30 cellular contexts compared by ENCODE assay signal in the genomic region with DNA sequence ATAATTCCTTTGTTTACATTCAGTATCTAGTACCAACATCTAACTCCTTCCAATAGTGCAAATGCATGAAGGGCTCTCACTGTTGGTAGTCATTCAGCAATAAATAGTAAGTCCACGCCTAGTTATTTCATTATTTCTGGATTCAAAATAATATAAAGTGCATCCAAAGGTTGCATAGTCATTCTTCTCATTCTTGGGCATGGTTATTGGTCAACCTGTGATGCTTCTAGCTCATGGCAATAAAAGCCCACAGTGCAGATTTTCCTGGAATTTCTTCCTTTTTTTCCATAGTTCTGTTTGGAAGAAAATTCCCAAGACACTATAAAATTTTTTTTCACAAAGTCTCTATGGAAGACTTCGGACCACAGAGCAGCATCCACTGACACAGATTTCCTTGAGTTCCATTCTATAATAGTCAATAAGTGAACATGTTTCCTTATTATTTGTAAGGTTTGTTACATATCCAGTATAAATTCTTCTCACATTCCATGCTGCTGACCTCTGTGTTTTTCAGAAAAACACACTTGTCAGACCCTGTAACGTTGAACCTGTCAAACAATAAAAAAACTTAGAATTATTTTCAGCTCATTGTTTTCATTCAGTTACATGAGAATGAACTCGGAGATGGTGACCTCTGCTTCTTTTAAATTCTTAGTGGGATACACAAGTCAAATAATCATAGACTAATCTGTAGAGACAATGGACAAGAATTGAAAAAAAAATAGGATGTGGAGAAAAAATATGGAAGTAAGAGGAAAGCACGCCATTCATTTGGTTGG. TPM values are rescaled to one million over a fixed set of nuclear protein-coding genes. Genes with fewer than 3 reads are reported as not detected.
DNase-seq lines count a peak whose midpoint lies in the region; ATAC-seq, FAIRE-seq and TF ChIP-seq lines count a peak whose summit lies in the region.
"Had no signal": no experiment of that assay in that cellular context is flagged by ENCODE, and none has a peak within 500 bp of the region (broad histone marks: within the 10 kb centered on the region; RNA-seq: fewer than 3 reads in every experiment).

No MANE protein-coding gene starts in this region.

- POLR2A ChIA-PET in K562 (lab: Yijun Ruan, JAX) = interaction anchor here (1.3 kb wide), 1 partner anchor 45 kb away, joined by 5 read pairs; no protein-coding TSS in a partner anchor

- peaks cover 46% of the 10 kb centered on the region for H3K79me2 ChIP-seq in K562 (ENCODE audit: control insufficient read depth, insufficient read depth, low read length)

- no peak overlapping the region for H3K4me3 ChIP-seq in K562
- H3K4me3 ChIP-seq: HAP-1, mucosa of descending colon, psoas muscle, SJSA1 had no signal

- H3K9me3 Mint-ChIP-seq in activated naive CD4-positive, alpha-beta T cell treated with anti-CD3 and anti-CD28 coated beads, Interleukin-2, amount 10 ng/mL, durations not matched to agents 7 days and 5 days = no peaks in the 10 kb centered on the region
- H3K9me3 Mint-ChIP-seq in stimulated activated naive B cell treated with anti-CD40 and anti-IgM and Interleukin-4, amounts not matched to agents 10 μg/mL and 1 μg/mL and 100 μg/mL, for 72 hours = no peaks in the 10 kb centered on the region
- H3K9me3 Mint-ChIP-seq: WTC11 had no signal

- TF ChIP-seq EP300 in K562 (IDR thresholded peaks at IDR 0.05; ENCODE audit: low read length) = no peak

- no peak for TF ChIP-seq CTCF in K562 (IDR thresholded peaks at IDR 0.05 in 2 of 3, conservative IDR thresholded peaks at IDR 0.05 in 1 of 3; ENCODE audit: insufficient read depth in 2 of 3, low read depth in 1 of 3, low read length in 3 of 3)

- no peak for FAIRE-seq in K562 (lab: Jason Lieb, UNC)
- FAIRE-seq: islet of Langerhans, RCC 7860 had no signal

- ATAC-seq in T-helper 17 cell (no peak), K562 (no peak), GM19023 (IDR thresholded peaks at IDR 0.05; ENCODE audit: unreplicated experiment) (no peak)
- ATAC-seq in stimulated activated naive B cell treated with anti-CD40 and anti-IgM and Interleukin-4, amounts not matched to agents 10 μg/mL and 1 μg/mL and 100 μg/mL, for 72 hours (replicated peaks) = no peak
- ATAC-seq: esophagus mucosa, mucosa of descending colon, psoas muscle, WTC11 had no signal

- H3K9ac ChIP-seq in K562 (ENCODE audit: insufficient read depth in 1 of 2, low read depth in 2 of 2, low read length in 2 of 2) = no peak overlapping the region

- H3K36me3 ChIP-seq in K562 (ENCODE audit: control insufficient read depth, insufficient read depth, low read length) = peaks cover 43% of the 10 kb centered on the region
- H3K36me3 ChIP-seq: HAP-1, neutrophil, SJSA1 had no signal

- WGBS in K562 (ENCODE audit: insufficient coverage, low coverage, missing lambda C conversion rate) = 87% methylated on average over 5 of the region's 5 CpGs

- no peaks in the 10 kb centered on the region for H3K9me1 ChIP-seq in K562 (ENCODE audit: control insufficient read depth, insufficient read depth, low read length)

- H2AFZ ChIP-seq in K562 (ENCODE audit: low read depth, low read length) = no peak overlapping the region

- peaks cover 61% of the 10 kb centered on the region for H3K36me3 Mint-ChIP-seq in activated naive CD4-positive, alpha-beta T cell treated with anti-CD3 and anti-CD28 coated beads, Interleukin-2, amount 10 ng/mL, durations not matched to agents 7 days and 5 days
- peaks cover 15% of the 10 kb centered on the region for H3K36me3 Mint-ChIP-seq in T-helper 17 cell (ENCODE audit: low read depth)
- H3K36me3 Mint-ChIP-seq in stimulated activated naive B cell treated with anti-CD40 and anti-IgM and Interleukin-4, amounts not matched to agents 10 μg/mL and 1 μg/mL and 100 μg/mL, for 72 hours = peaks cover 20 to 48% of the 10 kb centered on the region in 2 donors
- H3K36me3 Mint-ChIP-seq: WTC11 had no signal

- no peaks in the 10 kb centered on the region; a peak in 1 of 5 replicates for H3K4me1 ChIP-seq in K562 (replicated peaks in 1 of 2; ENCODE audit: control insufficient read depth in 2 of 2, insufficient read depth in 2 of 2, low read length in 2 of 2)

- no TSS peak for BruUV-seq in K562 (replicated peaks; lab: Mats Ljungman, UMichigan)

- H3K4me2 ChIP-seq in K562 (ENCODE audit: insufficient read depth, low read length) = no peak overlapping the region

- peaks cover 56% of the 10 kb centered on the region for H3K4me1 Mint-ChIP-seq in activated naive CD4-positive, alpha-beta T cell treated with anti-CD3 and anti-CD28 coated beads, Interleukin-2, amount 10 ng/mL, durations not matched to agents 7 days and 5 days
- peaks cover 49% of the 10 kb centered on the region for H3K4me1 Mint-ChIP-seq in T-helper 17 cell
- H3K4me1 Mint-ChIP-seq in stimulated activated naive B cell treated with anti-CD40 and anti-IgM and Interleukin-4, amounts not matched to agents 10 μg/mL and 1 μg/mL and 100 μg/mL, for 72 hours = peaks cover 17 to 37% of the 10 kb centered on the region in 2 donors

- TF ChIP-seq POLR2A in K562 (conservative IDR thresholded peaks at IDR 0.05) = peak; percentile 12; the same call in 1 of the 2 replicates

- CTCF ChIA-PET in activated naive CD4-positive, alpha-beta T cell treated with anti-CD3 and anti-CD28 coated beads, Interleukin-2, amount 10 ng/mL, durations not matched to agents 7 days and 5 days (lab: Charles Lee) = interaction anchor here (1.0 to 23.1 kb wide), 3 partner anchors 9 to 46 kb away, joined by 3 to 657 read pairs (median 16); no protein-coding TSS in a partner anchor
- CTCF ChIA-PET in K562 (lab: Yijun Ruan, JAX; ENCODE audit: low intra/inter-chr PET ratio) = interaction anchor here (5.7 kb wide), 1 partner anchor 45 kb away, joined by 71 read pairs; no protein-coding TSS in a partner anchor

- H3K27me3 Mint-ChIP-seq in activated naive CD4-positive, alpha-beta T cell treated with anti-CD3 and anti-CD28 coated beads, Interleukin-2, amount 10 ng/mL, durations not matched to agents 7 days and 5 days = no peaks in the 10 kb centered on the region
- H3K27me3 Mint-ChIP-seq in T-helper 17 cell = no peaks in the 10 kb centered on the region
- no peaks in the 10 kb centered on the region for H3K27me3 Mint-ChIP-seq in stimulated activated naive B cell treated with anti-CD40 and anti-IgM and Interleukin-4, amounts not matched to agents 10 μg/mL and 1 μg/mL and 100 μg/mL, for 72 hours

- H3K9me3 ChIP-seq in T-helper 17 cell (ENCODE audit: control insufficient read depth, low read length, poor library complexity, severe bottlenecking) (no peaks in the 10 kb centered on the region), K562 (replicated peaks; ENCODE audit: control insufficient read depth, insufficient read depth, low read depth, low read length) (no peaks in the 10 kb centered on the region)
- H3K9me3 ChIP-seq: HAP-1, mucosa of descending colon, neutrophil, psoas muscle, SJSA1 had no signal

- no peak for TF ChIP-seq RAD21 in K562 (CRISPR knock-in tag; conservative IDR thresholded peaks at IDR 0.05 in 1 of 2, IDR thresholded peaks at IDR 0.05 in 1 of 2)

- H3K4me3 Mint-ChIP-seq in activated naive CD4-positive, alpha-beta T cell treated with anti-CD3 and anti-CD28 coated beads, Interleukin-2, amount 10 ng/mL, durations not matched to agents 7 days and 5 days = peak overlapping the region; percentile 72
- H3K4me3 Mint-ChIP-seq in T-helper 17 cell = peak overlapping the region; percentile 71
- no peak overlapping the region for H3K4me3 Mint-ChIP-seq in stimulated activated naive B cell treated with anti-CD40 and anti-IgM and Interleukin-4, amounts not matched to agents 10 μg/mL and 1 μg/mL and 100 μg/mL, for 72 hours
- H3K4me3 Mint-ChIP-seq: CD14-positive monocyte, WTC11 had no signal

- peak overlapping the region; percentile 51 for H3K27ac Mint-ChIP-seq in activated naive CD4-positive, alpha-beta T cell treated with anti-CD3 and anti-CD28 coated beads, Interleukin-2, amount 10 ng/mL, durations not matched to agents 7 days and 5 days
- H3K27ac Mint-ChIP-seq in T-helper 17 cell = peak overlapping the region; percentile 99
- peak overlapping the region; percentile 39 for H3K27ac Mint-ChIP-seq in stimulated activated naive B cell treated with anti-CD40 and anti-IgM and Interleukin-4, amounts not matched to agents 10 μg/mL and 1 μg/mL and 100 μg/mL, for 72 hours
- H3K27ac Mint-ChIP-seq: CD14-positive monocyte, WTC11 had no signal

- in situ Hi-C loops in K562 (cut with MboI) = loop anchor here (5.0 kb wide), 1 partner anchor 44 kb away; no protein-coding TSS in a partner anchor

- no peaks in the 10 kb centered on the region for H3K27me3 ChIP-seq in K562 (ENCODE audit: control insufficient read depth in 2 of 2, insufficient read depth in 2 of 2, low read length in 2 of 2)
- H3K27me3 ChIP-seq: neutrophil, SJSA1 had no signal

- no peak overlapping the region for H3K27ac ChIP-seq in K562 (ENCODE audit: extremely low read depth, low read depth, low read length)
- H3K27ac ChIP-seq: neutrophil, psoas muscle, SJSA1 had no signal

- intact Hi-C loops in K562 (cut with micrococcal nuclease) = loop anchor here (5.0 kb wide), 1 partner anchor 174 kb away; no protein-coding TSS in a partner anchor

- DNase-seq in activated naive CD4-positive, alpha-beta T cell treated with anti-CD3 and anti-CD28 coated beads, Interleukin-2, amount 10 ng/mL, durations not matched to agents 7 days and 5 days = no peak
- DNase-seq in activated naive CD4-positive, alpha-beta T cell treated with Interleukin-2 at 50 U/mL for 16 hours = no peak
- no peak for DNase-seq in T-helper 17 cell
- DNase-seq in K562 (ENCODE audit: extremely low read depth in 1 of 4, low spot score in 3 of 4) = no peak
- DNase-seq in stimulated activated naive B cell treated with anti-CD40 and anti-IgM and Interleukin-4, amounts not matched to agents 10 μg/mL and 1 μg/mL and 100 μg/mL, for 72 hours = no peak
- DNase-seq in kidney glomerular epithelial cell (lab: John Stamatoyannopoulos, UW) = no peak
- no peak for DNase-seq in medulla oblongata (ENCODE audit: extremely low spot score)
- DNase-seq: DMS53; effector CD8-positive, alpha-beta T cell; foreskin melanocyte; GDM1; hypothalamus; mucosa of descending colon; NCI-H1436 treated with DMSO at 0.1 percent for 48 hours; NCI-H510A treated with DMSO at 0.1 percent for 48 hours; psoas muscle; stimulated activated CD4-positive, alpha-beta T cell treated with anti-CD3 and anti-CD28 coated beads, Interleukin-1b, Interleukin-23, amount 100 ng/mL, for 48 hours; T1000 had no signal

- no peaks in the 10 kb centered on the region; the same call in 1 of the 2 replicates for H4K20me1 ChIP-seq in K562 (replicated peaks; ENCODE audit: control insufficient read depth, insufficient read depth, low read length)

RNA-seq across cellular contexts. Expression of gene CD69, which starts 7.5 kb away (rescaled TPM):
- total RNA-seq in T-helper 17 cell (1,000 to 10,000 TPM; 1,001 to 1,104 TPM), K562 (2014; rRNA removed) (28.0 and 30.1 TPM in 2 replicates), K562 (2014; rRNA removed; fragmentation: Illumina TruSeq; extraction: Trizol) (68.9 and 77.6 TPM in 2 replicates), K562 (2015; rRNA removed; fragmentation: Illumina TruSeq; extraction: Trizol) (8.8 and 11.7 TPM in 2 replicates), K562 (2021) (38.3 and 45.9 TPM in 2 replicates)
- total RNA-seq in K562 (2011; cell fraction: chromatin; rRNA removed; ENCODE audit: low replicate concordance) = 70.8 and 196 TPM in 2 replicates
- 41.4 and 48.8 TPM in 2 replicates for total RNA-seq in K562 (2011; cell fraction: nucleolus; rRNA removed)
- total RNA-seq in K562 (2011; cell fraction: nucleoplasm; rRNA removed) = 83.1 and 113 TPM in 2 replicates
- polyA plus RNA-seq in K562 (2011; rRNA removed) (57.1 and 76.4 TPM in 2 replicates), K562 (2014; fragmentation: Illumina TruSeq; extraction: Trizol) (38.7 and 54.4 TPM in 2 replicates), K562 (2014; fragmentation: Nextera tagmentation; extraction: Ambion mirVana) (100 to 1,000 TPM; 160 to 243 TPM), K562 (2014; rRNA removed) (52.2 and 66.0 TPM in 2 replicates)
- polyA plus RNA-seq in K562 (2011; cell fraction: cytosol; rRNA removed) = 10.3 and 25.7 TPM in 2 replicates
- 47.5 and 89.0 TPM in 2 replicates for polyA plus RNA-seq in K562 (2011; cell fraction: nucleus; rRNA removed)
- polyA plus RNA-seq in K562 (2012) = 43.7 and 113 TPM in 2 replicates
- polyA minus RNA-seq in K562 (2011; rRNA and poly(A)+ RNA removed) = 92.1 and 154 TPM in 2 replicates
- 13.4 and 19.7 TPM in 2 replicates for polyA minus RNA-seq in K562 (2011; cell fraction: cytosol; rRNA and poly(A)+ RNA removed)
- 86.0 and 194 TPM in 2 replicates for polyA minus RNA-seq in K562 (2011; cell fraction: nucleus; rRNA and poly(A)+ RNA removed)
- total RNA-seq: chondrocyte, MCF 10A had no signal

RNA-seq across cellular contexts. Expression of gene CLECL1, which starts 20.3 kb away (rescaled TPM):
- total RNA-seq in T-helper 17 cell (1 to 10 TPM; 1.5 TPM), K562 (2014; rRNA removed) (not detected in 2 replicates), K562 (2014; rRNA removed; fragmentation: Illumina TruSeq; extraction: Trizol) (not detected in 2 replicates), K562 (2015; rRNA removed; fragmentation: Illumina TruSeq; extraction: Trizol) (0.25 TPM in 1 of 2 replicates, not detected in the other), K562 (2021) (not detected in 2 replicates)
- not detected in 2 replicates for total RNA-seq in K562 (2011; cell fraction: chromatin; rRNA removed; ENCODE audit: low replicate concordance)
- not detected in 2 replicates for total RNA-seq in K562 (2011; cell fraction: nucleolus; rRNA removed)
- total RNA-seq in K562 (2011; cell fraction: nucleoplasm; rRNA removed) = not detected in 2 replicates
- polyA plus RNA-seq in K562 (2011; rRNA removed) (not detected in 2 replicates), K562 (2014; fragmentation: Illumina TruSeq; extraction: Trizol) (not detected in 2 replicates), K562 (2014; fragmentation: Nextera tagmentation; extraction: Ambion mirVana) (under 1 TPM in 1 of 2 experiments, not detected in 1; 0.13 TPM), K562 (2014; rRNA removed) (not detected in 2 replicates)
- polyA plus RNA-seq in K562 (2011; cell fraction: cytosol; rRNA removed) = not detected in 2 replicates
- not detected in 2 replicates for polyA plus RNA-seq in K562 (2011; cell fraction: nucleus; rRNA removed)
- polyA plus RNA-seq in K562 (2012) = 0.13 TPM in 1 of 2 replicates, not detected in the other
- not detected in 2 replicates for polyA minus RNA-seq in K562 (2011; rRNA and poly(A)+ RNA removed)
- not detected in 2 replicates for polyA minus RNA-seq in K562 (2011; cell fraction: cytosol; rRNA and poly(A)+ RNA removed)
- not detected in 2 replicates for polyA minus RNA-seq in K562 (2011; cell fraction: nucleus; rRNA and poly(A)+ RNA removed)
- total RNA-seq: chondrocyte, esophagus mucosa, MCF 10A, SJSA1, skeletal muscle tissue, WTC11 had no signal

Comparison
In these comparisons a context has a peak if more than half of its experiments do, and no peak if none do; other contexts are left out.
1. H3K27ac Mint-ChIP-seq: peak in every context shown above with its lines; median percentile 99 in T-helper 17 cell; 51 in activated naive CD4-positive, alpha-beta T cell treated with anti-CD3 and anti-CD28 coated beads, Interleukin-2, amount 10 ng/mL, durations not matched to agents 7 days and 5 days; 39 in stimulated activated naive B cell treated with anti-CD40 and anti-IgM and Interleukin-4, amounts not matched to agents 10 μg/mL and 1 μg/mL and 100 μg/mL, for 72 hours.
2. H3K4me3 Mint-ChIP-seq: peak in activated naive CD4-positive, alpha-beta T cell treated with anti-CD3 and anti-CD28 coated beads, Interleukin-2, amount 10 ng/mL, durations not matched to agents 7 days and 5 days (single experiment) and T-helper 17 cell (single experiment); none in stimulated activated naive B cell treated with anti-CD40 and anti-IgM and Interleukin-4, amounts not matched to agents 10 μg/mL and 1 μg/mL and 100 μg/mL, for 72 hours (0 of 2).
3. RNA of gene CD69, which starts 7.5 kb away (total RNA-seq): 1,001 to 1,104 TPM in T-helper 17 cell; 8.8 to 196 TPM in K562; every median in the first group is over 4 times any median in the second.